29 cellular contexts compared by ENCODE assay signal in the genomic region with DNA sequence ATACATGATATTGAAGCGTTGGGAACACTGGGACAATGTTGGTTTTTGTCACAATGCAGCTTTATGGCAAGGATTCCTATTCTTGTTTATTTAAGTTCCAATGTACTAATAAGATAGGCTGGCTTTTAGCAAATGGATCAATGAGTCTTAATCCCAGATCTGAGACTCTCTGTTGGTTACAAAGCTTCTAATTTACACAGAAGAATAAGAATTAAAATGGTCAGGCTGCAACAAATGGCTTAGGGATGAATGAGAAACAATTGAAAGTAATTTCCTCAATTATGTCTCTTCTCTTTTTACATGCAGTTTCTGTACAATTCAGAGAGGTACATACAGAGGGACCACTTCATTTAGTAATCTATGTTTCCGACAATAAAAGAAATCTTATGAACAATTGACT.
"Had no signal": no experiment of that assay in that cellular context is flagged by ENCODE, and none has a peak within 500 bp of the region (broad histone marks: within the 10 kb centered on the region; RNA-seq: fewer than 3 reads in every experiment).

No MANE protein-coding gene starts in this region.

- ATAC-seq: natural killer cell treated with Interleukin-12 subunit alpha and Interleukin-12 subunit beta and Interleukin-15 and Interleukin-18, amount 100 ng/mL, for 72 hours; psoas muscle; right cardiac atrium; right lobe of liver; stimulated activated effector memory CD8-positive, alpha-beta T cell treated with anti-CD3 and anti-CD28 coated beads, Interleukin-12 subunit alpha, Interleukin-12 subunit beta, amount 100 ng/mL, for 72 hours; stimulated activated naive B cell treated with anti-CD40 and anti-IgM and Interleukin-4, amounts not matched to agents 10 μg/mL and 1 μg/mL and 100 μg/mL, for 72 hours had no signal

- H3K4me3 ChIP-seq: ovary, psoas muscle, right lobe of liver, sigmoid colon, stomach, thoracic aorta, thyroid gland, tibial nerve, upper lobe of left lung, vagina had no signal

- H3K9ac ChIP-seq: parathyroid adenoma had no signal

- H3K9me3 ChIP-seq: ovary, psoas muscle, right lobe of liver, sigmoid colon, stomach, thoracic aorta, thyroid gland, tibial nerve, upper lobe of left lung, vagina had no signal

- DNase-seq: nephron progenitor cell; occipital lobe; ovary; posterior cingulate gyrus; psoas muscle; right cardiac atrium; right lobe of liver; sigmoid colon; small intestine; stimulated activated CD4-positive, alpha-beta T cell treated with anti-CD3 and anti-CD28 coated beads, Interleukin-15, amount 100 ng/mL, for 24 hours; stimulated activated CD4-positive, alpha-beta T cell treated with anti-CD3 and anti-CD28 coated beads, Interleukin-2, amount 100 ng/mL, for 24 hours; stimulated activated CD4-positive, alpha-beta T cell treated with anti-CD3 and anti-CD28 coated beads, Interleukin-2, amount 100 ng/mL, for 48 hours; stimulated activated CD4-positive, alpha-beta T cell treated with anti-CD3 and anti-CD28 coated beads, Interleukin-4, amount 100 ng/mL, for 24 hours; stimulated activated naive B cell treated with anti-CD40 and anti-IgM and Interleukin-4, amounts not matched to agents 10 μg/mL and 1 μg/mL and 100 μg/mL, for 72 hours; stimulated activated naive CD4-positive, alpha-beta T cell treated with Interleukin-2 at 50 U/mL for 16 hours; stomach; thyroid gland; trophoblast cell; upper lobe of left lung had no signal

- H2AFZ ChIP-seq: parathyroid adenoma had no signal

- H3K27me3 Mint-ChIP-seq: natural killer cell treated with Interleukin-12 subunit alpha and Interleukin-12 subunit beta and Interleukin-15 and Interleukin-18, amount 100 ng/mL, for 72 hours; stimulated activated naive B cell treated with anti-CD40 and anti-IgM and Interleukin-4, amounts not matched to agents 10 μg/mL and 1 μg/mL and 100 μg/mL, for 72 hours; stimulated activated naive CD8-positive, alpha-beta T cell treated with anti-CD3 and anti-CD28 coated beads, Interleukin-15, Interleukin-2, amounts not matched to agents 100 ng/mL and 50 ng/mL, for 24 hours had no signal

- H3K36me3 Mint-ChIP-seq: natural killer cell treated with Interleukin-12 subunit alpha and Interleukin-12 subunit beta and Interleukin-15 and Interleukin-18, amount 100 ng/mL, for 72 hours; stimulated activated effector memory CD8-positive, alpha-beta T cell treated with anti-CD3 and anti-CD28 coated beads, Interleukin-12 subunit alpha, Interleukin-12 subunit beta, amount 100 ng/mL, for 72 hours; stimulated activated naive B cell treated with anti-CD40 and anti-IgM and Interleukin-4, amounts not matched to agents 10 μg/mL and 1 μg/mL and 100 μg/mL, for 72 hours had no signal

- H3K27ac ChIP-seq: ovary, parathyroid adenoma, psoas muscle, right lobe of liver, sigmoid colon, stomach, thoracic aorta, thyroid gland, tibial nerve, upper lobe of left lung, vagina had no signal

- FAIRE-seq: small intestine, urothelium cell line had no signal

- H3K4me1 Mint-ChIP-seq: neural crest cell; stimulated activated effector memory CD8-positive, alpha-beta T cell treated with anti-CD3 and anti-CD28 coated beads, Interleukin-12 subunit alpha, Interleukin-12 subunit beta, amount 100 ng/mL, for 72 hours; stimulated activated naive B cell treated with anti-CD40 and anti-IgM and Interleukin-4, amounts not matched to agents 10 μg/mL and 1 μg/mL and 100 μg/mL, for 72 hours had no signal

- H3K79me2 ChIP-seq: parathyroid adenoma had no signal

- H3K4me3 Mint-ChIP-seq: natural killer cell treated with Interleukin-12 subunit alpha and Interleukin-12 subunit beta and Interleukin-15 and Interleukin-18, amount 100 ng/mL, for 72 hours; nephron progenitor cell; neural crest cell; stimulated activated effector memory CD8-positive, alpha-beta T cell treated with anti-CD3 and anti-CD28 coated beads, Interleukin-12 subunit alpha, Interleukin-12 subunit beta, amount 100 ng/mL, for 72 hours; stimulated activated naive B cell treated with anti-CD40 and anti-IgM and Interleukin-4, amounts not matched to agents 10 μg/mL and 1 μg/mL and 100 μg/mL, for 72 hours; stimulated activated naive CD8-positive, alpha-beta T cell treated with anti-CD3 and anti-CD28 coated beads, Interleukin-15, Interleukin-2, amounts not matched to agents 100 ng/mL and 50 ng/mL, for 24 hours had no signal

- H3K9me3 Mint-ChIP-seq: natural killer cell treated with Interleukin-12 subunit alpha and Interleukin-12 subunit beta and Interleukin-15 and Interleukin-18, amount 100 ng/mL, for 72 hours; nephron progenitor cell; neural crest cell; stimulated activated naive B cell treated with anti-CD40 and anti-IgM and Interleukin-4, amounts not matched to agents 10 μg/mL and 1 μg/mL and 100 μg/mL, for 72 hours; stimulated activated naive CD8-positive, alpha-beta T cell treated with anti-CD3 and anti-CD28 coated beads, Interleukin-15, Interleukin-2, amounts not matched to agents 100 ng/mL and 50 ng/mL, for 24 hours had no signal

- H3K36me3 ChIP-seq: ovary, right lobe of liver, sigmoid colon, stomach, thoracic aorta, thyroid gland, tibial nerve, upper lobe of left lung, vagina had no signal

- H3K27ac Mint-ChIP-seq: natural killer cell treated with Interleukin-12 subunit alpha and Interleukin-12 subunit beta and Interleukin-15 and Interleukin-18, amount 100 ng/mL, for 72 hours; nephron progenitor cell; progenitor cell of endocrine pancreas; stimulated activated effector memory CD8-positive, alpha-beta T cell treated with anti-CD3 and anti-CD28 coated beads, Interleukin-12 subunit alpha, Interleukin-12 subunit beta, amount 100 ng/mL, for 72 hours; stimulated activated naive B cell treated with anti-CD40 and anti-IgM and Interleukin-4, amounts not matched to agents 10 μg/mL and 1 μg/mL and 100 μg/mL, for 72 hours; stimulated activated naive CD8-positive, alpha-beta T cell treated with anti-CD3 and anti-CD28 coated beads, Interleukin-15, Interleukin-2, amounts not matched to agents 100 ng/mL and 50 ng/mL, for 24 hours had no signal

- H3K27me3 ChIP-seq: ovary, right lobe of liver, sigmoid colon, stomach, thyroid gland, tibial nerve, upper lobe of left lung, vagina had no signal

- H3K4me1 ChIP-seq: psoas muscle, right lobe of liver, thyroid gland, tibial nerve, vagina had no signal
